In the genomic region with DNA sequence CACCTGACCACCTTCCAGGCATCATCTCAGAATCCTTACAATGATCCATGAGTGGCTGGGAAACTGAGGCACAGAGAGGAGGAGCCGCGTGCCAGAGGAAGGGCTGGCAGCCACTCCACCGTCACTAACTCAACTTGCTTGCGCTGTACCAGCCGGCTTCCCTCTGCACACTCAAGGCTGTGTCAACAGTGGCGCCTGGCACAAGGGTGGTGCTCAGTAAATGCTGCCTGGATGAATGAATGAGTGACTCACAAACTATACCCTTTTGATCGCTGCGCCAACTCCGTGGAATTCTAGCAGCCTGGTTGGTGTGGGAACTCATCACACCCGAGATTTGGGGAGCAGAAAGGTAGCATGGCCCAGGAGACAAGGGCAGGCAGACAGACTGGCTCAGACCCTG, we compare ENCODE assay signal across 18 cellular contexts. TPM values are rescaled to one million over a fixed set of nuclear protein-coding genes. Genes with fewer than 3 reads are reported as not detected.
"Had no signal": no experiment of that assay in that cellular context is flagged by ENCODE, and none has a peak within 500 bp of the region (broad histone marks: within the 10 kb centered on the region; RNA-seq: fewer than 3 reads in every experiment).

No MANE protein-coding gene starts in this region.

- H3K27me3 ChIP-seq: ascending aorta, transverse colon, uterus had no signal

- H3K36me3 ChIP-seq: esophagus muscularis mucosa, heart right ventricle, transverse colon, uterus had no signal

- ATAC-seq: activated CD4-positive, CD25-positive, alpha-beta regulatory T cell treated with anti-CD3 and anti-CD28 coated beads, Interleukin-2, amount 50 U/mL, for 24 hours; activated CD8-positive, alpha-beta T cell treated with anti-CD3 and anti-CD28 coated beads, Interleukin-2, amount 10 ng/mL, durations not matched to agents 7 days and 5 days; heart right ventricle; natural killer cell treated with Interleukin-12 subunit alpha and Interleukin-12 subunit beta and Interleukin-15 and Interleukin-18, amount 100 ng/mL, for 72 hours; stimulated activated naive CD8-positive, alpha-beta T cell treated with anti-CD3 and anti-CD28 coated beads, Interleukin-15, Interleukin-2, amounts not matched to agents 100 U/mL and 50 U/mL, for 24 hours had no signal

- DNase-seq: activated CD4-positive, alpha-beta T cell treated with anti-CD3 and anti-CD28 coated beads, Interleukin-2, amount 10 ng/mL, durations not matched to agents 7 days and 5 days; activated CD8-positive, alpha-beta T cell treated with anti-CD3 and anti-CD28 coated beads, Interleukin-2, amount 10 ng/mL, durations not matched to agents 7 days and 5 days; activated naive CD4-positive, alpha-beta T cell treated with anti-CD3 and anti-CD28 coated beads for 36 hours; activated T-cell treated with anti-CD3 and anti-CD28 coated beads, Interleukin-2, amount 50 U/mL, for 24 hours; cortex of kidney; heart right ventricle; immature natural killer cell; stimulated activated CD4-positive, alpha-beta T cell treated with anti-CD3 and anti-CD28 coated beads, Interleukin-12 subunit alpha, Interleukin-12 subunit beta, amount 100 ng/mL, for 4 hours; stimulated activated CD4-positive, alpha-beta T cell treated with anti-CD3 and anti-CD28 coated beads, Interleukin-1b, Interleukin-23, amount 100 ng/mL, for 48 hours; stimulated activated naive CD8-positive, alpha-beta T cell treated with anti-CD3 and anti-CD28 coated beads, Interleukin-15, Interleukin-2, amounts not matched to agents 100 U/mL and 50 U/mL, for 24 hours; T-helper 1 cell; T1000; transverse colon; uterus had no signal

- H3K27ac ChIP-seq: ascending aorta, esophagus muscularis mucosa, heart right ventricle, transverse colon, uterus had no signal

- H3K4me1 ChIP-seq: ascending aorta, esophagus muscularis mucosa, heart right ventricle, uterus had no signal

- H3K4me3 ChIP-seq: ascending aorta, esophagus muscularis mucosa, heart right ventricle, transverse colon, uterus had no signal

- H3K9me3 ChIP-seq: ascending aorta, esophagus muscularis mucosa, transverse colon, uterus had no signal

RNA-seq across cellular contexts. Expression of a gene that starts 21.9 kb away (rescaled TPM):
- total RNA-seq: natural killer cell treated with Interleukin-12 subunit alpha and Interleukin-12 subunit beta and Interleukin-15 and Interleukin-18, amount 100 ng/mL, for 72 hours had no signal
